ENCODE assay signal across 14 cellular contexts in genomic region chr6:154166140-154166539, GRCh38.
DNase-seq lines count a peak whose midpoint lies in the region; ATAC-seq, FAIRE-seq and TF ChIP-seq lines count a peak whose summit lies in the region.
"Had no signal": no experiment of that assay in that cellular context is flagged by ENCODE, and none has a peak within 500 bp of the region (broad histone marks: within the 10 kb centered on the region; RNA-seq: fewer than 3 reads in every experiment).

No MANE protein-coding gene starts in this region.

- CTCF ChIA-PET in Caco-2 (lab: Charles Lee), result no interaction called here
- CTCF ChIA-PET in K562 (lab: Yijun Ruan, JAX; ENCODE audit: low intra/inter-chr PET ratio), result no interaction called here

- H3K27me3 Mint-ChIP-seq in Caco-2 (ENCODE audit: insufficient read depth, unreplicated experiment), result no peaks in the 10 kb centered on the region
- peaks cover 2% of the 10 kb centered on the region; the same call in 1 of the 2 replicates for H3K27me3 Mint-ChIP-seq in HFFc6 (ENCODE audit: insufficient read depth)
- no peaks in the 10 kb centered on the region for H3K27me3 Mint-ChIP-seq in naive thymus-derived CD8-positive, alpha-beta T cell
- H3K27me3 Mint-ChIP-seq: stimulated activated naive CD8-positive, alpha-beta T cell treated with anti-CD3 and anti-CD28 coated beads, Interleukin-15, amount 100 ng/mL, for 72 hours had no signal

- H3K4me3 Mint-ChIP-seq in Caco-2 (ENCODE audit: unreplicated experiment), result no peak overlapping the region
- H3K4me3 Mint-ChIP-seq in HFFc6, result no peak overlapping the region
- H3K4me3 Mint-ChIP-seq in naive thymus-derived CD8-positive, alpha-beta T cell, result peak overlapping the region in 4 of 10 donors; percentile 4 to 52 (median 20)
- H3K4me3 Mint-ChIP-seq: activated CD8-positive, alpha-beta T cell treated with anti-CD3 and anti-CD28 coated beads, Interleukin-2, amount 10 ng/mL, durations not matched to agents 7 days and 5 days; stimulated activated naive CD8-positive, alpha-beta T cell treated with anti-CD3 and anti-CD28 coated beads, Interleukin-15, amount 100 ng/mL, for 72 hours had no signal

- H3K9me3 ChIP-seq in Caco-2 (no peaks in the 10 kb centered on the region), K562 (replicated peaks; ENCODE audit: control insufficient read depth, insufficient read depth, low read depth, low read length) (no peaks in the 10 kb centered on the region), testis (no peaks in the 10 kb centered on the region)
- H3K9me3 ChIP-seq: SJSA1 had no signal

- POLR2A ChIA-PET in Caco-2 (lab: Charles Lee) (no interaction called here), K562 (lab: Yijun Ruan, JAX) (no interaction called here)
- POLR2A ChIA-PET in naive thymus-derived CD8-positive, alpha-beta T cell (lab: Charles Lee), result no interaction called here

- no peaks in the 10 kb centered on the region; the same call in 1 of the 2 replicates for H4K20me1 ChIP-seq in K562 (replicated peaks; ENCODE audit: control insufficient read depth, insufficient read depth, low read length)

- WGBS in K562 (ENCODE audit: insufficient coverage, low coverage, missing lambda C conversion rate), result under 1% methylated on average over 9 of the region's 9 CpGs
- WGBS in testis, 2 donors, result 86 to 87% methylated on average over 9 of the region's 9 CpGs

- no peak overlapping the region for H3K4me2 ChIP-seq in K562 (ENCODE audit: insufficient read depth, low read length)

- H3K4me3 ChIP-seq in Caco-2 (ENCODE audit: low read depth, low read length) (no peak overlapping the region), K562 (no peak overlapping the region), testis (no peak overlapping the region)
- H3K4me3 ChIP-seq: SJSA1 had no signal

- no peaks in the 10 kb centered on the region for H3K4me1 Mint-ChIP-seq in Caco-2 (ENCODE audit: low read depth, unreplicated experiment)
- no peaks in the 10 kb centered on the region for H3K4me1 Mint-ChIP-seq in HFFc6 (ENCODE audit: low read depth)
- H3K4me1 Mint-ChIP-seq in naive thymus-derived CD8-positive, alpha-beta T cell, result peaks cover 32 to 65% (median 54%) of the 10 kb centered on the region in 4 donors

- ATAC-seq in K562 (peak; percentile 84), HG02642 (IDR thresholded peaks at IDR 0.05; ENCODE audit: poor library complexity, unreplicated experiment) (no peak)
- ATAC-seq in naive thymus-derived CD8-positive, alpha-beta T cell, result peak in 1 of 2 donors; percentile 43
- ATAC-seq: activated CD8-positive, alpha-beta T cell treated with anti-CD3 and anti-CD28 coated beads, Interleukin-2, amount 10 ng/mL, durations not matched to agents 7 days and 5 days; left colon; stimulated activated naive CD8-positive, alpha-beta T cell treated with anti-CD3 and anti-CD28 coated beads, Interleukin-15, amount 100 ng/mL, for 72 hours had no signal

- TF ChIP-seq RAD21 in K562 (CRISPR knock-in tag; conservative IDR thresholded peaks at IDR 0.05 in 1 of 2, IDR thresholded peaks at IDR 0.05 in 1 of 2), result no peak

- TF ChIP-seq CTCF in Caco-2 (IDR thresholded peaks at IDR 0.05; ENCODE audit: insufficient read depth in 1 of 2, low read depth in 1 of 2, low read length in 1 of 2, severe bottlenecking in 1 of 2, unreplicated experiment in 1 of 2), result peak; percentile 20 to 34
- TF ChIP-seq CTCF in HFFc6 (IDR thresholded peaks at IDR 0.05), result peak; percentile 21; the same call in 1 of the 2 replicates
- TF ChIP-seq CTCF in K562 (IDR thresholded peaks at IDR 0.05 in 2 of 3, conservative IDR thresholded peaks at IDR 0.05 in 1 of 3; ENCODE audit: insufficient read depth in 2 of 3, low read depth in 1 of 3, low read length in 3 of 3), result peak in 2 of 3 experiments; percentile 36 to 40; a peak in 3 of 6 replicates
- TF ChIP-seq CTCF in testis (IDR thresholded peaks at IDR 0.05), result peak in 1 of 3 experiments; percentile 30

- H3K79me2 ChIP-seq in K562 (ENCODE audit: control insufficient read depth, insufficient read depth, low read length), result no peaks in the 10 kb centered on the region

- H3K27me3 ChIP-seq in Caco-2 (replicated peaks; ENCODE audit: control insufficient read depth, insufficient read depth, low read length) (no peaks in the 10 kb centered on the region), K562 (ENCODE audit: control insufficient read depth in 2 of 2, insufficient read depth in 2 of 2, low read length in 2 of 2) (no peaks in the 10 kb centered on the region), testis (no peaks in the 10 kb centered on the region)
- H3K27me3 ChIP-seq: SJSA1 had no signal

- H3K36me3 Mint-ChIP-seq in Caco-2 (ENCODE audit: insufficient read depth, unreplicated experiment) (no peaks in the 10 kb centered on the region), HFFc6 (ENCODE audit: low read depth) (no peaks in the 10 kb centered on the region)
- peaks cover 12 to 54% (median 28%) of the 10 kb centered on the region in 3 donors for H3K36me3 Mint-ChIP-seq in naive thymus-derived CD8-positive, alpha-beta T cell

- H3K4me1 ChIP-seq in Caco-2 (no peaks in the 10 kb centered on the region), K562 (replicated peaks in 1 of 2; ENCODE audit: control insufficient read depth in 2 of 2, insufficient read depth in 2 of 2, low read length in 2 of 2) (no peaks in the 10 kb centered on the region), testis (peaks cover 8% of the 10 kb centered on the region)
- H3K4me1 ChIP-seq: SJSA1 had no signal

- in situ Hi-C loops in K562 (cut with MboI), result loop anchor here (25.0 kb wide), 1 partner anchor 646 kb away; no protein-coding TSS in a partner anchor

- no peak overlapping the region for H2AFZ ChIP-seq in K562 (ENCODE audit: low read depth, low read length)

- no peaks in the 10 kb centered on the region for H3K9me1 ChIP-seq in K562 (ENCODE audit: control insufficient read depth, insufficient read depth, low read length)

- H3K27ac ChIP-seq in K562 (ENCODE audit: extremely low read depth, low read depth, low read length) (no peak overlapping the region), testis (no peak overlapping the region)
- H3K27ac ChIP-seq: SJSA1 had no signal

- H3K27ac Mint-ChIP-seq in Caco-2 (ENCODE audit: unreplicated experiment), result no peak overlapping the region
- no peak overlapping the region for H3K27ac Mint-ChIP-seq in HFFc6
- peak overlapping the region in 8 of 10 donors; percentile 36 to 89 (median 75) for H3K27ac Mint-ChIP-seq in naive thymus-derived CD8-positive, alpha-beta T cell
- H3K27ac Mint-ChIP-seq: activated CD8-positive, alpha-beta T cell treated with anti-CD3 and anti-CD28 coated beads, Interleukin-2, amount 10 ng/mL, durations not matched to agents 7 days and 5 days had no signal

- no peaks in the 10 kb centered on the region for H3K36me3 ChIP-seq in Caco-2 (ENCODE audit: control insufficient read depth, insufficient read depth, low read length)
- H3K36me3 ChIP-seq in K562 (ENCODE audit: control insufficient read depth, insufficient read depth, low read length), result no peaks in the 10 kb centered on the region
- H3K36me3 ChIP-seq in testis (ENCODE audit: low read depth, missing control alignments), result no peaks in the 10 kb centered on the region
- H3K36me3 ChIP-seq: SJSA1 had no signal

- TF ChIP-seq POLR2A in K562 (conservative IDR thresholded peaks at IDR 0.05), result no peak
- no peak for TF ChIP-seq POLR2A in testis (IDR thresholded peaks at IDR 0.05)

- TF ChIP-seq EP300 in K562 (IDR thresholded peaks at IDR 0.05; ENCODE audit: low read length), result no peak

- BruUV-seq in Caco-2 (replicated peaks; lab: Mats Ljungman, UMichigan), result no TSS peak
- BruUV-seq in K562 (replicated peaks; lab: Mats Ljungman, UMichigan), result no TSS peak

- no peak overlapping the region for H3K9ac ChIP-seq in K562 (ENCODE audit: insufficient read depth in 1 of 2, low read depth in 2 of 2, low read length in 2 of 2)

- FAIRE-seq in K562 (lab: Jason Lieb, UNC), result no peak
- FAIRE-seq: TTC549 had no signal

- DNase-seq in Caco-2 (peak in 1 of 2 experiments; percentile 32), HFFc6 (no peak), K562 (ENCODE audit: extremely low read depth in 1 of 4, low spot score in 3 of 4) (peak in 1 of 4 experiments; percentile 20), posterior cingulate gyrus (no peak), testis (no peak)
- DNase-seq in naive thymus-derived CD8-positive, alpha-beta T cell, result no peak
- DNase-seq: activated CD8-positive, alpha-beta T cell treated with anti-CD3 and anti-CD28 coated beads, Interleukin-2, amount 10 ng/mL, durations not matched to agents 7 days and 5 days; activated effector memory CD4-positive, alpha-beta T cell treated with anti-CD3 and anti-CD28 coated beads, Interleukin-2, amount 50 U/mL, for 16 hours; left colon; NCI-H82; stimulated activated naive CD8-positive, alpha-beta T cell treated with anti-CD3 and anti-CD28 coated beads, Interleukin-15, amount 100 ng/mL, for 72 hours had no signal

- intact Hi-C loops in Caco-2 (cut with micrococcal nuclease; ENCODE audit: unreplicated experiment), result no loop called here
- intact Hi-C loops in K562 (cut with micrococcal nuclease), result no loop called here
- intact Hi-C loops in posterior cingulate gyrus (cut with DNase I), result no loop called here
- intact Hi-C loops in testis (cut with DNase I; ENCODE audit: low total_unique reads), result no loop called here

- no peaks in the 10 kb centered on the region for H3K9me3 Mint-ChIP-seq in Caco-2 (ENCODE audit: unreplicated experiment)
- H3K9me3 Mint-ChIP-seq in HFFc6, result no peaks in the 10 kb centered on the region
- no peaks in the 10 kb centered on the region for H3K9me3 Mint-ChIP-seq in naive thymus-derived CD8-positive, alpha-beta T cell

TF ChIP-seq in K562, 482 proteins besides CTCF, POLR2A, EP300 and RAD21:
- TF ChIP-seq KLF6 (CRISPR knock-in tag; IDR thresholded peaks at IDR 0.05; ENCODE audit: borderline replicate concordance), result no peak
- no peak for TF ChIP-seq CXXC5 (CRISPR knock-in tag; IDR thresholded peaks at IDR 0.05)
- TF ChIP-seq CTCFL (IDR thresholded peaks at IDR 0.05; ENCODE audit: borderline replicate concordance, insufficient read depth, low read depth, low read length, poor library complexity, severe bottlenecking), result peak; percentile 27

Comparison
In these comparisons a context has a peak if more than half of its experiments do, and no peak if none do; other contexts are left out.
1. H3K27ac Mint-ChIP-seq: peak in naive thymus-derived CD8-positive, alpha-beta T cell (8 of 10); none in Caco-2 (single experiment) and HFFc6 (single experiment).